26 cellular contexts compared by ENCODE assay signal in the genomic region with DNA sequence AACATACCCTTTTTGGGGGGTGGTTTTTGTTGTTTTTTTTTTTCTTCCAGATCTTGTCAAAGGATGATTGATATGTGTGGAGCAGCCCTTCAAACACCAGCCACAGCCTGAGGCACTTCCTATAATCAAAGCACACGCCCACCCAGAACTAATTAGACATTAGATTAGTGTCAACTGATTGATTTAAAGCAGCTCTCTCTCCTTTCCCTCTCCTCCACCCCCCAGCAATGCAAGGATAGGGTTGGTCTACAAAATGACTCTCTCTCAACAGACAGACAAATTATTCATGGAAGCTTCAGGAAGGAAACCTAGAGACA.
A peak's percentile ranks its signal among the peaks of the same experiment; 100 is the strongest.
DNase-seq lines count a peak whose midpoint lies in the region; ATAC-seq and TF ChIP-seq lines count a peak whose summit lies in the region.
"Had no signal": no experiment of that assay in that cellular context is flagged by ENCODE, and none has a peak within 500 bp of the region (broad histone marks: within the 10 kb centered on the region; RNA-seq: fewer than 3 reads in every experiment).

No MANE protein-coding gene starts in this region.

- no peaks in the 10 kb centered on the region for H3K36me3 Mint-ChIP-seq in neural crest cell (ENCODE audit: low read depth)
- H3K36me3 Mint-ChIP-seq: activated naive CD4-positive, alpha-beta T cell treated with anti-CD3 and anti-CD28 coated beads, Interleukin-2, amount 10 ng/mL, durations not matched to agents 7 days and 5 days; naive thymus-derived CD8-positive, alpha-beta T cell had no signal

- no peak overlapping the region for H3K9ac ChIP-seq in SK-N-SH

- TF ChIP-seq CTCF in SK-N-SH (IDR thresholded peaks at IDR 0.05) = no peak
- no peak for TF ChIP-seq CTCF in neural crest cell (conservative IDR thresholded peaks at IDR 0.05)
- no peak for TF ChIP-seq CTCF in thyroid gland (IDR thresholded peaks at IDR 0.05)

- peaks cover 5% of the 10 kb centered on the region for H3K9me3 Mint-ChIP-seq in neural crest cell
- H3K9me3 Mint-ChIP-seq: activated CD4-positive, alpha-beta memory T cell treated with anti-CD3 and anti-CD28 coated beads, Interleukin-2, amount 10 ng/mL, durations not matched to agents 7 days and 5 days had no signal

- ATAC-seq in GM21515 (IDR thresholded peaks at IDR 0.05; ENCODE audit: unreplicated experiment) = no peak
- ATAC-seq: A549; K562; left ventricle myocardium superior; naive thymus-derived CD8-positive, alpha-beta T cell had no signal

- intact Hi-C loops in thyroid gland (cut with DNase I) = no loop called here

- no peaks in the 10 kb centered on the region for H3K27me3 Mint-ChIP-seq in neural crest cell (ENCODE audit: low read depth)
- H3K27me3 Mint-ChIP-seq: activated CD4-positive, alpha-beta memory T cell treated with anti-CD3 and anti-CD28 coated beads, Interleukin-2, amount 10 ng/mL, durations not matched to agents 7 days and 5 days; activated naive CD4-positive, alpha-beta T cell treated with anti-CD3 and anti-CD28 coated beads, Interleukin-2, amount 10 ng/mL, durations not matched to agents 7 days and 5 days; naive thymus-derived CD8-positive, alpha-beta T cell had no signal

- CTCF ChIA-PET in SK-N-SH (lab: Yijun Ruan, JAX) = interaction anchor here (0.6 kb wide), 2 partner anchors 14 to 98 kb away, joined by 3 read pairs; no protein-coding TSS in a partner anchor

- no peaks in the 10 kb centered on the region for H3K9me2 ChIP-seq in SK-N-SH

- WGBS in SK-N-SH (ENCODE audit: low lambda C conversion rate) = 25% methylated on average over 1 of the region's 1 CpG
- WGBS in thyroid gland, 2 donors = 71 to 83% methylated on average over 1 of the region's 1 CpG

- no peak for TF ChIP-seq POLR2A in thyroid gland (IDR thresholded peaks at IDR 0.05)

- H2AFZ ChIP-seq in SK-N-SH (ENCODE audit: low read depth) = no peak overlapping the region

- H3K27ac ChIP-seq in SK-N-SH (ENCODE audit: low read depth in 2 of 2, low read length in 1 of 2) (peak overlapping the region in 1 of 2 experiments; percentile 25; a peak in 2 of 4 replicates), thyroid gland (no peak overlapping the region)
- H3K27ac ChIP-seq: A549 had no signal

- H3K4me1 ChIP-seq in SK-N-SH (ENCODE audit: control insufficient read depth in 1 of 2, insufficient read depth in 2 of 2, low read depth in 1 of 2, low read length in 1 of 2) (peaks cover 0 to 20% of the 10 kb centered on the region in 2 experiments; a peak in 3 of 4 replicates), thyroid gland (no peaks in the 10 kb centered on the region)
- H3K4me1 ChIP-seq: A549 had no signal

- no peak overlapping the region for H3K4me3 Mint-ChIP-seq in neural crest cell
- H3K4me3 Mint-ChIP-seq: activated CD4-positive, alpha-beta memory T cell treated with anti-CD3 and anti-CD28 coated beads, Interleukin-2, amount 10 ng/mL, durations not matched to agents 7 days and 5 days; activated naive CD4-positive, alpha-beta T cell treated with anti-CD3 and anti-CD28 coated beads, Interleukin-2, amount 10 ng/mL, durations not matched to agents 7 days and 5 days; CD8-positive, alpha-beta memory T cell; naive thymus-derived CD8-positive, alpha-beta T cell had no signal

- DNase-seq in NCI-H2171 treated with DMSO at 0.1 percent for 48 hours (lab: John Stamatoyannopoulos, UW) = peak; percentile 35
- DNase-seq in NCI-H2171 (lab: John Stamatoyannopoulos, UW) = no peak
- DNase-seq in NCI-H1436 treated with DMSO at 0.1 percent for 48 hours (lab: John Stamatoyannopoulos, UW) = peak; percentile 85
- peak; percentile 75 for DNase-seq in SK-N-SH
- DNase-seq in neural crest cell (ENCODE audit: low read depth, low spot score) = peak; percentile 6
- DNase-seq in NAMALWA (ENCODE audit: low spot score) = no peak
- DNase-seq in thyroid gland = no peak
- DNase-seq: activated CD4-positive, alpha-beta memory T cell treated with anti-CD3 and anti-CD28 coated beads, Interleukin-2, amount 10 ng/mL, durations not matched to agents 7 days and 5 days; activated CD8-positive, alpha-beta memory T cell treated with anti-CD3 and anti-CD28 coated beads, Interleukin-2, amount 50 U/mL, for 48 hours; activated naive CD4-positive, alpha-beta T cell treated with anti-CD3 and anti-CD28 coated beads, Interleukin-2, amount 10 ng/mL, durations not matched to agents 7 days and 5 days; amygdala; CD8-positive, alpha-beta memory T cell; DMS53; GDM1; left ventricle myocardium superior; midbrain; naive thymus-derived CD8-positive, alpha-beta T cell; NCI-H187; SIG-M5; stimulated activated CD4-positive, alpha-beta T cell treated with anti-CD3 and anti-CD28 coated beads, Interleukin-2, amount 100 ng/mL, for 24 hours; T-helper 1 cell; trophoblast cell had no signal

- H3K4me1 Mint-ChIP-seq in neural crest cell = peaks cover 17% of the 10 kb centered on the region
- H3K4me1 Mint-ChIP-seq: activated CD4-positive, alpha-beta memory T cell treated with anti-CD3 and anti-CD28 coated beads, Interleukin-2, amount 10 ng/mL, durations not matched to agents 7 days and 5 days; activated naive CD4-positive, alpha-beta T cell treated with anti-CD3 and anti-CD28 coated beads, Interleukin-2, amount 10 ng/mL, durations not matched to agents 7 days and 5 days; CD8-positive, alpha-beta memory T cell; naive thymus-derived CD8-positive, alpha-beta T cell had no signal

- POLR2A ChIA-PET in SK-N-SH (lab: Yijun Ruan, JAX) = no interaction called here

- H3K27ac Mint-ChIP-seq in neural crest cell (ENCODE audit: unreplicated experiment) = no peak overlapping the region
- H3K27ac Mint-ChIP-seq: activated CD4-positive, alpha-beta memory T cell treated with anti-CD3 and anti-CD28 coated beads, Interleukin-2, amount 10 ng/mL, durations not matched to agents 7 days and 5 days; activated naive CD4-positive, alpha-beta T cell treated with anti-CD3 and anti-CD28 coated beads, Interleukin-2, amount 10 ng/mL, durations not matched to agents 7 days and 5 days; CD8-positive, alpha-beta memory T cell; naive thymus-derived CD8-positive, alpha-beta T cell had no signal

- no peaks in the 10 kb centered on the region for H3F3A ChIP-seq in SK-N-SH (replicated peaks; ENCODE audit: insufficient read depth)

- H3K9me3 ChIP-seq in SK-N-SH = no peaks in the 10 kb centered on the region
- no peaks in the 10 kb centered on the region for H3K9me3 ChIP-seq in thyroid gland
- H3K9me3 ChIP-seq: A549 had no signal

- no peaks in the 10 kb centered on the region for H3K27me3 ChIP-seq in SK-N-SH (ENCODE audit: insufficient read depth)
- H3K27me3 ChIP-seq in thyroid gland = no peaks in the 10 kb centered on the region

- H3K36me3 ChIP-seq in SK-N-SH (replicated peaks in 1 of 2; ENCODE audit: control insufficient read depth in 1 of 2, insufficient read depth in 2 of 2, low read length in 1 of 2) (no peaks in the 10 kb centered on the region), thyroid gland (no peaks in the 10 kb centered on the region)

- no peak overlapping the region for H3K4me3 ChIP-seq in SK-N-SH (ENCODE audit: low read depth in 2 of 2, low read length in 1 of 2)
- no peak overlapping the region for H3K4me3 ChIP-seq in thyroid gland (replicated peaks in 1 of 3)
- H3K4me3 ChIP-seq: A549, K562, smooth muscle cell had no signal

- no peak overlapping the region for H3K4me2 ChIP-seq in SK-N-SH
- H3K4me2 ChIP-seq: A549, smooth muscle cell had no signal

- peak in 1 of 2 experiments; percentile 96; a peak in 2 of 4 replicates for TF ChIP-seq EP300 in SK-N-SH (IDR thresholded peaks at IDR 0.05; ENCODE audit: borderline replicate concordance in 1 of 2, low read depth in 1 of 2, low read length in 1 of 2)

- peak; percentile 25; the same call in 1 of the 2 replicates for TF ChIP-seq RAD21 in SK-N-SH (IDR thresholded peaks at IDR 0.05; ENCODE audit: low read length)

- H3K79me2 ChIP-seq in SK-N-SH (ENCODE audit: insufficient read depth) = no peaks in the 10 kb centered on the region

- no peaks in the 10 kb centered on the region for H4K20me1 ChIP-seq in SK-N-SH (ENCODE audit: insufficient read depth)

TF ChIP-seq in SK-N-SH, 30 proteins besides CTCF, POLR2A, EP300 and RAD21 (continues in another document):
- no peak for TF ChIP-seq ELF1 (IDR thresholded peaks at IDR 0.05)
- TF ChIP-seq FOSL2 (IDR thresholded peaks at IDR 0.05; ENCODE audit: borderline replicate concordance, low read depth) = no peak
- no peak for TF ChIP-seq YY1 (IDR thresholded peaks at IDR 0.05; ENCODE audit: low read depth)
- TF ChIP-seq RFX5 (IDR thresholded peaks at IDR 0.05; ENCODE audit: low read length) = peak; percentile 13; the same call in 1 of the 2 replicates
- no peak for TF ChIP-seq TAF1 (IDR thresholded peaks at IDR 0.05; ENCODE audit: borderline replicate concordance, low read depth, low read length)
- TF ChIP-seq, protein P1, sequence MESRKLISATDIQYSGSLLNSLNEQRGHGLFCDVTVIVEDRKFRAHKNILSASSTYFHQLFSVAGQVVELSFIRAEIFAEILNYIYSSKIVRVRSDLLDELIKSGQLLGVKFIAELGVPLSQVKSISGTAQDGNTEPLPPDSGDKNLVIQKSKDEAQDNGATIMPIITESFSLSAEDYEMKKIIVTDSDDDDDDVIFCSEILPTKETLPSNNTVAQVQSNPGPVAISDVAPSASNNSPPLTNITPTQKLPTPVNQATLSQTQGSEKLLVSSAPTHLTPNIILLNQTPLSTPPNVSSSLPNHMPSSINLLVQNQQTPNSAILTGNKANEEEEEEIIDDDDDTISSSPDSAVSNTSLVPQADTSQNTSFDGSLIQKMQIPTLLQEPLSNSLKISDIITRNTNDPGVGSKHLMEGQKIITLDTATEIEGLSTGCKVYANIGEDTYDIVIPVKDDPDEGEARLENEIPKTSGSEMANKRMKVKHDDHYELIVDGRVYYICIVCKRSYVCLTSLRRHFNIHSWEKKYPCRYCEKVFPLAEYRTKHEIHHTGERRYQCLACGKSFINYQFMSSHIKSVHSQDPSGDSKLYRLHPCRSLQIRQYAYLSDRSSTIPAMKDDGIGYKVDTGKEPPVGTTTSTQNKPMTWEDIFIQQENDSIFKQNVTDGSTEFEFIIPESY (IDR thresholded peaks at IDR 0.05; ENCODE audit: borderline replicate concordance, low read depth) = no peak
- no peak for TF ChIP-seq TEAD4 (IDR thresholded peaks at IDR 0.05; ENCODE audit: borderline replicate concordance, insufficient read depth)
- TF ChIP-seq MXI1 (IDR thresholded peaks at IDR 0.05; ENCODE audit: low read depth, low read length) = no peak
- TF ChIP-seq EZH2phosphoT487 (IDR thresholded peaks at IDR 0.05; ENCODE audit: borderline replicate concordance, low read depth) = no peak
- TF ChIP-seq SMC3 (IDR thresholded peaks at IDR 0.05; ENCODE audit: low read depth, low read length) = no peak
- TF ChIP-seq FOXM1 (IDR thresholded peaks at IDR 0.05; ENCODE audit: low read depth) = no peak
- no peak for TF ChIP-seq NFIC (IDR thresholded peaks at IDR 0.05; ENCODE audit: borderline replicate concordance)

Comparison
In these comparisons a context has a peak if more than half of its experiments do, and no peak if none do; other contexts are left out.
1. DNase-seq: peak in NCI-H2171 treated with DMSO at 0.1 percent for 48 hours (single experiment), NCI-H1436 treated with DMSO at 0.1 percent for 48 hours (single experiment), SK-N-SH (single experiment) and neural crest cell (single experiment); none in NCI-H2171 (single experiment), NAMALWA (single experiment) and thyroid gland (0 of 2).